ENCODE assay signal across 18 cellular contexts in genomic region chr5:55485073-55485472, GRCh38.
"Had no signal": no experiment of that assay in that cellular context is flagged by ENCODE, and none has a peak within 500 bp of the region (broad histone marks: within the 10 kb centered on the region; RNA-seq: fewer than 3 reads in every experiment).

No MANE protein-coding gene starts in this region.

- DNase-seq: activated CD4-positive, alpha-beta T cell treated with anti-CD3 and anti-CD28 coated beads for 1 hour; activated CD4-positive, alpha-beta T cell treated with anti-CD3 and anti-CD28 coated beads, Interleukin-2, amount 50 U/mL, for 4 hours; activated effector memory CD4-positive, alpha-beta T cell treated with anti-CD3 and anti-CD28 coated beads, Interleukin-2, amount 50 U/mL, for 16 hours; activated T-cell treated with anti-CD3 and anti-CD28 coated beads, Interleukin-2, amount 50 U/mL, for 72 hours; cerebellar nuclear complex; effector CD8-positive, alpha-beta T cell; left lung; midbrain; sigmoid colon; stimulated activated CD4-positive, alpha-beta T cell treated with anti-CD3 and anti-CD28 coated beads, Interleukin-4, amount 100 ng/mL, for 24 hours; stomach; SW 1271; T-helper 2 cell; testis had no signal

- H3K4me3 ChIP-seq: breast epithelium, left lung, sigmoid colon, stomach, testis had no signal

- H3K4me1 ChIP-seq: breast epithelium, left lung, testis had no signal

- H3K9me3 ChIP-seq: breast epithelium, left lung, sigmoid colon, stomach, testis had no signal

- H3K27ac ChIP-seq: breast epithelium, left lung, sigmoid colon, stomach, testis, VCaP had no signal

- ATAC-seq: activated T-cell treated with anti-CD3 and anti-CD28 coated beads, Interleukin-2, amount 50 U/mL, for 72 hours; left lung; stimulated activated effector memory CD8-positive, alpha-beta T cell treated with anti-CD3 and anti-CD28 coated beads, Interleukin-12 subunit alpha, Interleukin-12 subunit beta, amount 100 ng/mL, for 72 hours had no signal

- FAIRE-seq: astrocyte had no signal

- H3K27me3 ChIP-seq: breast epithelium, left lung, sigmoid colon, stomach, testis had no signal

- H3K36me3 ChIP-seq: breast epithelium, left lung had no signal
